ENCODE assay signal across 1 cellular context in the genomic region with DNA sequence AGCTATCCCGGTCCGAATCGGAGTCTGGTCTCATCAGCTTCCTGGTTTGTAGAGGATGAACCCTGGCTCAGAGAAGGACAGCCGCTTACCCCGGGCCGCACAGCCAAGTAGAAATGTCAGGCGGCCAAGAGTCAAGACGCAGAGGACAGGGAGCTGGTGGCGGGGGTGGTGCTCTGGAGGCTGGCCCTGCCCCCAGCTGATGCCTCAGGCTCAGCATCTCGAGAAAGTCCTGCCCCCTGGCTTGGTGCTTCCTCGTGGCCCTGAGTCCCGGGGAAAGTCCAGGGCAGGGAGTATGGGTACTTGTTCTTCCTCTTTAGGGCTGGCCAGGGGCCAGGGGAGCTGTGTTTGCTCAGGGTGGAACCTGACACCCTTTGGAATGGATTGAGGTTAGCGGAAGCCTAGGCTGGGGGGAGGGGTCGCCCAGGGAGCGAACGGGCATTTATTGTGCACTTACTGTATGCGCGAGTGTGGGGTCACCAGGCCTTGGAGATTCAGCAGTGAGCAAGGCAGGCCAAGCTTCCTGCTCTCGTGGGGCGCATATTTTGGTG.
TF ChIP-seq lines count a peak whose summit lies in the region.

No MANE protein-coding gene starts in this region.

TF ChIP-seq in HepG2, 621 proteins besides CTCF, POLR2A, EP300 and RAD21 (continued from another document and continues in another):
- TF ChIP-seq, protein P1, sequence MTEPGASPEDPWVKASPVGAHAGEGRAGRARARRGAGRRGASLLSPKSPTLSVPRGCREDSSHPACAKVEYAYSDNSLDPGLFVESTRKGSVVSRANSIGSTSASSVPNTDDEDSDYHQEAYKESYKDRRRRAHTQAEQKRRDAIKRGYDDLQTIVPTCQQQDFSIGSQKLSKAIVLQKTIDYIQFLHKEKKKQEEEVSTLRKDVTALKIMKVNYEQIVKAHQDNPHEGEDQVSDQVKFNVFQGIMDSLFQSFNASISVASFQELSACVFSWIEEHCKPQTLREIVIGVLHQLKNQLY (CRISPR knock-in tag; IDR thresholded peaks at IDR 0.05): peak; percentile 48; the same call in 1 of the 2 replicates
- TF ChIP-seq PTBP1 (IDR thresholded peaks at IDR 0.05; ENCODE audit: low read depth, low read length, poor library complexity, severe bottlenecking): no peak
- TF ChIP-seq SP140L (CRISPR knock-in tag; IDR thresholded peaks at IDR 0.05; ENCODE audit: borderline replicate concordance): no peak
- TF ChIP-seq ASH2L (IDR thresholded peaks at IDR 0.05; ENCODE audit: insufficient read length, low read depth, low read length): peak; percentile 13
- peak; percentile 47; the same call in 1 of the 2 replicates for TF ChIP-seq ZNF160 (CRISPR knock-in tag; IDR thresholded peaks at IDR 0.05)
- no peak for TF ChIP-seq RFX5 (IDR thresholded peaks at IDR 0.05; ENCODE audit: low read depth, low read length)
- TF ChIP-seq ATF7 (IDR thresholded peaks at IDR 0.05): no peak
- no peak for TF ChIP-seq ATF7 (CRISPR knock-in tag; IDR thresholded peaks at IDR 0.05)
- TF ChIP-seq, protein P2, sequence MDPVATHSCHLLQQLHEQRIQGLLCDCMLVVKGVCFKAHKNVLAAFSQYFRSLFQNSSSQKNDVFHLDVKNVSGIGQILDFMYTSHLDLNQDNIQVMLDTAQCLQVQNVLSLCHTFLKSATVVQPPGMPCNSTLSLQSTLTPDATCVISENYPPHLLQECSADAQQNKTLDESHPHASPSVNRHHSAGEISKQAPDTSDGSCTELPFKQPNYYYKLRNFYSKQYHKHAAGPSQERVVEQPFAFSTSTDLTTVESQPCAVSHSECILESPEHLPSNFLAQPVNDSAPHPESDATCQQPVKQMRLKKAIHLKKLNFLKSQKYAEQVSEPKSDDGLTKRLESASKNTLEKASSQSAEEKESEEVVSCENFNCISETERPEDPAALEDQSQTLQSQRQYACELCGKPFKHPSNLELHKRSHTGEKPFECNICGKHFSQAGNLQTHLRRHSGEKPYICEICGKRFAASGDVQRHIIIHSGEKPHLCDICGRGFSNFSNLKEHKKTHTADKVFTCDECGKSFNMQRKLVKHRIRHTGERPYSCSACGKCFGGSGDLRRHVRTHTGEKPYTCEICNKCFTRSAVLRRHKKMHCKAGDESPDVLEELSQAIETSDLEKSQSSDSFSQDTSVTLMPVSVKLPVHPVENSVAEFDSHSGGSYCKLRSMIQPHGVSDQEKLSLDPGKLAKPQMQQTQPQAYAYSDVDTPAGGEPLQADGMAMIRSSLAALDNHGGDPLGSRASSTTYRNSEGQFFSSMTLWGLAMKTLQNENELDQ (CRISPR knock-in tag; IDR thresholded peaks at IDR 0.05; ENCODE audit: borderline replicate concordance): no peak
- TF ChIP-seq CEBPB (IDR thresholded peaks at IDR 0.05; ENCODE audit: borderline replicate concordance, low read depth, low read length): no peak
- peak; percentile 87 for TF ChIP-seq GATAD2A (CRISPR knock-in tag; IDR thresholded peaks at IDR 0.05)
- TF ChIP-seq, protein P3, sequence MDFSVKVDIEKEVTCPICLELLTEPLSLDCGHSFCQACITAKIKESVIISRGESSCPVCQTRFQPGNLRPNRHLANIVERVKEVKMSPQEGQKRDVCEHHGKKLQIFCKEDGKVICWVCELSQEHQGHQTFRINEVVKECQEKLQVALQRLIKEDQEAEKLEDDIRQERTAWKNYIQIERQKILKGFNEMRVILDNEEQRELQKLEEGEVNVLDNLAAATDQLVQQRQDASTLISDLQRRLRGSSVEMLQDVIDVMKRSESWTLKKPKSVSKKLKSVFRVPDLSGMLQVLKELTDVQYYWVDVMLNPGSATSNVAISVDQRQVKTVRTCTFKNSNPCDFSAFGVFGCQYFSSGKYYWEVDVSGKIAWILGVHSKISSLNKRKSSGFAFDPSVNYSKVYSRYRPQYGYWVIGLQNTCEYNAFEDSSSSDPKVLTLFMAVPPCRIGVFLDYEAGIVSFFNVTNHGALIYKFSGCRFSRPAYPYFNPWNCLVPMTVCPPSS (IDR thresholded peaks at IDR 0.05): no peak
- peak; percentile 88 for TF ChIP-seq ZNF792 (CRISPR knock-in tag; IDR thresholded peaks at IDR 0.05)
- TF ChIP-seq RXRB (CRISPR knock-in tag; IDR thresholded peaks at IDR 0.05; ENCODE audit: borderline replicate concordance): peak; percentile 83
- 0 out of 2 replicates have a peak, but pooled peaks have one; percentile 20 for TF ChIP-seq CHD2 (IDR thresholded peaks at IDR 0.05; ENCODE audit: low read depth, low read length)
- TF ChIP-seq ZNF329 (CRISPR knock-in tag; IDR thresholded peaks at IDR 0.05; ENCODE audit: low read depth): no peak
- no peak for TF ChIP-seq STAT5B (CRISPR knock-in tag; IDR thresholded peaks at IDR 0.05)
- TF ChIP-seq CC2D1A (CRISPR knock-in tag; IDR thresholded peaks at IDR 0.05): no peak
- 0 out of 2 replicates have a peak, but pooled peaks have one; percentile 35 for TF ChIP-seq KMT2A (CRISPR knock-in tag; IDR thresholded peaks at IDR 0.05)
- peak; percentile 45; the same call in 1 of the 2 replicates for TF ChIP-seq HOXA5 (CRISPR knock-in tag; IDR thresholded peaks at IDR 0.05)
- TF ChIP-seq, protein P4, sequence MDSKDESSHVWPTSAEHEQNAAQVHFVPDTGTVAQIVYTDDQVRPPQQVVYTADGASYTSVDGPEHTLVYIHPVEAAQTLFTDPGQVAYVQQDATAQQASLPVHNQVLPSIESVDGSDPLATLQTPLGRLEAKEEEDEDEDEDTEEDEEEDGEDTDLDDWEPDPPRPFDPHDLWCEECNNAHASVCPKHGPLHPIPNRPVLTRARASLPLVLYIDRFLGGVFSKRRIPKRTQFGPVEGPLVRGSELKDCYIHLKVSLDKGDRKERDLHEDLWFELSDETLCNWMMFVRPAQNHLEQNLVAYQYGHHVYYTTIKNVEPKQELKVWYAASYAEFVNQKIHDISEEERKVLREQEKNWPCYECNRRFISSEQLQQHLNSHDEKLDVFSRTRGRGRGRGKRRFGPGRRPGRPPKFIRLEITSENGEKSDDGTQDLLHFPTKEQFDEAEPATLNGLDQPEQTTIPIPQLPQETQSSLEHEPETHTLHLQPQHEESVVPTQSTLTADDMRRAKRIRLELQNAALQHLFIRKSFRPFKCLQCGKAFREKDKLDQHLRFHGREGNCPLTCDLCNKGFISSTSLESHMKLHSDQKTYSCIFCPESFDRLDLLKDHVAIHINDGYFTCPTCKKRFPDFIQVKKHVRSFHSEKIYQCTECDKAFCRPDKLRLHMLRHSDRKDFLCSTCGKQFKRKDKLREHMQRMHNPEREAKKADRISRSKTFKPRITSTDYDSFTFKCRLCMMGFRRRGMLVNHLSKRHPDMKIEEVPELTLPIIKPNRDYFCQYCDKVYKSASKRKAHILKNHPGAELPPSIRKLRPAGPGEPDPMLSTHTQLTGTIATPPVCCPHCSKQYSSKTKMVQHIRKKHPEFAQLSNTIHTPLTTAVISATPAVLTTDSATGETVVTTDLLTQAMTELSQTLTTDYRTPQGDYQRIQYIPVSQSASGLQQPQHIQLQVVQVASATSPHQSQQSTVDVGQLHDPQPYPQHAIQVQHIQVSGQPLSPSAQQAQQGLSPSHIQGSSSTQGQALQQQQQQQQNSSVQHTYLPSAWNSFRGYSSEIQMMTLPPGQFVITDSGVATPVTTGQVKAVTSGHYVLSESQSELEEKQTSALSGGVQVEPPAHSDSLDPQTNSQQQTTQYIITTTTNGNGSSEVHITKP (CRISPR knock-in tag; IDR thresholded peaks at IDR 0.05; ENCODE audit: low read depth): peak; percentile 71
- no peak for TF ChIP-seq NBN (conservative IDR thresholded peaks at IDR 0.05)
- TF ChIP-seq ZNF788 (CRISPR knock-in tag; IDR thresholded peaks at IDR 0.05; ENCODE audit: borderline replicate concordance): peak; percentile 91; the same call in 1 of the 2 replicates
- TF ChIP-seq HOXA3 (CRISPR knock-in tag; IDR thresholded peaks at IDR 0.05): peak; percentile 89
- TF ChIP-seq JUNB (CRISPR knock-in tag; IDR thresholded peaks at IDR 0.05; ENCODE audit: borderline replicate concordance): no peak
- no peak for TF ChIP-seq ZNF234 (CRISPR knock-in tag; conservative IDR thresholded peaks at IDR 0.05)
- no peak for TF ChIP-seq ZNF138 (CRISPR knock-in tag; IDR thresholded peaks at IDR 0.05; ENCODE audit: low read depth)
- no peak for TF ChIP-seq ZNF7 (CRISPR knock-in tag; IDR thresholded peaks at IDR 0.05)
- no peak for TF ChIP-seq GTF2F1 (IDR thresholded peaks at IDR 0.05; ENCODE audit: low read length)
- no peak for TF ChIP-seq PAF1 (CRISPR knock-in tag; IDR thresholded peaks at IDR 0.05)
- TF ChIP-seq, protein P5, sequence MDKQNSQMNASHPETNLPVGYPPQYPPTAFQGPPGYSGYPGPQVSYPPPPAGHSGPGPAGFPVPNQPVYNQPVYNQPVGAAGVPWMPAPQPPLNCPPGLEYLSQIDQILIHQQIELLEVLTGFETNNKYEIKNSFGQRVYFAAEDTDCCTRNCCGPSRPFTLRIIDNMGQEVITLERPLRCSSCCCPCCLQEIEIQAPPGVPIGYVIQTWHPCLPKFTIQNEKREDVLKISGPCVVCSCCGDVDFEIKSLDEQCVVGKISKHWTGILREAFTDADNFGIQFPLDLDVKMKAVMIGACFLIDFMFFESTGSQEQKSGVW (CRISPR knock-in tag; IDR thresholded peaks at IDR 0.05; ENCODE audit: borderline replicate concordance): no peak
- TF ChIP-seq ZNF3 (CRISPR knock-in tag; IDR thresholded peaks at IDR 0.05): 0 out of 2 replicates have a peak, but pooled peaks have one; percentile 11
- TF ChIP-seq, protein P6, sequence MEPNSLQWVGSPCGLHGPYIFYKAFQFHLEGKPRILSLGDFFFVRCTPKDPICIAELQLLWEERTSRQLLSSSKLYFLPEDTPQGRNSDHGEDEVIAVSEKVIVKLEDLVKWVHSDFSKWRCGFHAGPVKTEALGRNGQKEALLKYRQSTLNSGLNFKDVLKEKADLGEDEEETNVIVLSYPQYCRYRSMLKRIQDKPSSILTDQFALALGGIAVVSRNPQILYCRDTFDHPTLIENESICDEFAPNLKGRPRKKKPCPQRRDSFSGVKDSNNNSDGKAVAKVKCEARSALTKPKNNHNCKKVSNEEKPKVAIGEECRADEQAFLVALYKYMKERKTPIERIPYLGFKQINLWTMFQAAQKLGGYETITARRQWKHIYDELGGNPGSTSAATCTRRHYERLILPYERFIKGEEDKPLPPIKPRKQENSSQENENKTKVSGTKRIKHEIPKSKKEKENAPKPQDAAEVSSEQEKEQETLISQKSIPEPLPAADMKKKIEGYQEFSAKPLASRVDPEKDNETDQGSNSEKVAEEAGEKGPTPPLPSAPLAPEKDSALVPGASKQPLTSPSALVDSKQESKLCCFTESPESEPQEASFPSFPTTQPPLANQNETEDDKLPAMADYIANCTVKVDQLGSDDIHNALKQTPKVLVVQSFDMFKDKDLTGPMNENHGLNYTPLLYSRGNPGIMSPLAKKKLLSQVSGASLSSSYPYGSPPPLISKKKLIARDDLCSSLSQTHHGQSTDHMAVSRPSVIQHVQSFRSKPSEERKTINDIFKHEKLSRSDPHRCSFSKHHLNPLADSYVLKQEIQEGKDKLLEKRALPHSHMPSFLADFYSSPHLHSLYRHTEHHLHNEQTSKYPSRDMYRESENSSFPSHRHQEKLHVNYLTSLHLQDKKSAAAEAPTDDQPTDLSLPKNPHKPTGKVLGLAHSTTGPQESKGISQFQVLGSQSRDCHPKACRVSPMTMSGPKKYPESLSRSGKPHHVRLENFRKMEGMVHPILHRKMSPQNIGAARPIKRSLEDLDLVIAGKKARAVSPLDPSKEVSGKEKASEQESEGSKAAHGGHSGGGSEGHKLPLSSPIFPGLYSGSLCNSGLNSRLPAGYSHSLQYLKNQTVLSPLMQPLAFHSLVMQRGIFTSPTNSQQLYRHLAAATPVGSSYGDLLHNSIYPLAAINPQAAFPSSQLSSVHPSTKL (CRISPR knock-in tag; IDR thresholded peaks at IDR 0.05): peak; percentile 84
- peak; percentile 56; the same call in 1 of the 2 replicates for TF ChIP-seq FOXJ3 (CRISPR knock-in tag; IDR thresholded peaks at IDR 0.05; ENCODE audit: borderline replicate concordance)
- TF ChIP-seq IRX3 (CRISPR knock-in tag; IDR thresholded peaks at IDR 0.05; ENCODE audit: borderline replicate concordance, low read depth): no peak
- TF ChIP-seq ZC3H13 (CRISPR knock-in tag; IDR thresholded peaks at IDR 0.05): no peak
- TF ChIP-seq, protein P7, sequence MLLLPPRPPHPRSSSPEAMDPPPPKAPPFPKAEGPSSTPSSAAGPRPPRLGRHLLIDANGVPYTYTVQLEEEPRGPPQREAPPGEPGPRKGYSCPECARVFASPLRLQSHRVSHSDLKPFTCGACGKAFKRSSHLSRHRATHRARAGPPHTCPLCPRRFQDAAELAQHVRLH (CRISPR knock-in tag; IDR thresholded peaks at IDR 0.05; ENCODE audit: borderline replicate concordance, low read depth): peak; percentile 71; the same call in 1 of the 2 replicates
- TF ChIP-seq ZNF30 (CRISPR knock-in tag; IDR thresholded peaks at IDR 0.05): no peak
- TF ChIP-seq ATF7-NPFF (CRISPR knock-in tag; IDR thresholded peaks at IDR 0.05; ENCODE audit: low read depth): no peak
- peak; percentile 94 for TF ChIP-seq ZNF12 (CRISPR knock-in tag; IDR thresholded peaks at IDR 0.05)
- TF ChIP-seq, protein P8, sequence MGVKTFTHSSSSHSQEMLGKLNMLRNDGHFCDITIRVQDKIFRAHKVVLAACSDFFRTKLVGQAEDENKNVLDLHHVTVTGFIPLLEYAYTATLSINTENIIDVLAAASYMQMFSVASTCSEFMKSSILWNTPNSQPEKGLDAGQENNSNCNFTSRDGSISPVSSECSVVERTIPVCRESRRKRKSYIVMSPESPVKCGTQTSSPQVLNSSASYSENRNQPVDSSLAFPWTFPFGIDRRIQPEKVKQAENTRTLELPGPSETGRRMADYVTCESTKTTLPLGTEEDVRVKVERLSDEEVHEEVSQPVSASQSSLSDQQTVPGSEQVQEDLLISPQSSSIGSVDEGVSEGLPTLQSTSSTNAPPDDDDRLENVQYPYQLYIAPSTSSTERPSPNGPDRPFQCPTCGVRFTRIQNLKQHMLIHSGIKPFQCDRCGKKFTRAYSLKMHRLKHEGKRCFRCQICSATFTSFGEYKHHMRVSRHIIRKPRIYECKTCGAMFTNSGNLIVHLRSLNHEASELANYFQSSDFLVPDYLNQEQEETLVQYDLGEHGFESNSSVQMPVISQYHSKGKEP (CRISPR knock-in tag; IDR thresholded peaks at IDR 0.05): no peak
- TF ChIP-seq, protein P9, sequence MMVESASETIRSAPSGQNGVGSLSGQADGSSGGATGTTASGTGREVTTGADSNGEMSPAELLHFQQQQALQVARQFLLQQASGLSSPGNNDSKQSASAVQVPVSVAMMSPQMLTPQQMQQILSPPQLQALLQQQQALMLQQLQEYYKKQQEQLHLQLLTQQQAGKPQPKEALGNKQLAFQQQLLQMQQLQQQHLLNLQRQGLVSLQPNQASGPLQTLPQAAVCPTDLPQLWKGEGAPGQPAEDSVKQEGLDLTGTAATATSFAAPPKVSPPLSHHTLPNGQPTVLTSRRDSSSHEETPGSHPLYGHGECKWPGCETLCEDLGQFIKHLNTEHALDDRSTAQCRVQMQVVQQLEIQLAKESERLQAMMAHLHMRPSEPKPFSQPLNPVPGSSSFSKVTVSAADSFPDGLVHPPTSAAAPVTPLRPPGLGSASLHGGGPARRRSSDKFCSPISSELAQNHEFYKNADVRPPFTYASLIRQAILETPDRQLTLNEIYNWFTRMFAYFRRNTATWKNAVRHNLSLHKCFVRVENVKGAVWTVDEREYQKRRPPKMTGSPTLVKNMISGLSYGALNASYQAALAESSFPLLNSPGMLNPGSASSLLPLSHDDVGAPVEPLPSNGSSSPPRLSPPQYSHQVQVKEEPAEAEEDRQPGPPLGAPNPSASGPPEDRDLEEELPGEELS (CRISPR knock-in tag; IDR thresholded peaks at IDR 0.05): peak; percentile 82
- TF ChIP-seq ZNF605 (CRISPR knock-in tag; IDR thresholded peaks at IDR 0.05): peak; percentile 71; the same call in 1 of the 2 replicates
- no peak for TF ChIP-seq ZNF446 (CRISPR knock-in tag; IDR thresholded peaks at IDR 0.05)
- TF ChIP-seq CBX2 (IDR thresholded peaks at IDR 0.05; ENCODE audit: low read depth, low read length): no peak
- TF ChIP-seq CBX2 (CRISPR knock-in tag; IDR thresholded peaks at IDR 0.05; ENCODE audit: low read depth): no peak
- TF ChIP-seq FOXA1 (IDR thresholded peaks at IDR 0.05): no peak
- peak; percentile 92 for TF ChIP-seq FOXA1 (CRISPR knock-in tag; IDR thresholded peaks at IDR 0.05)
- TF ChIP-seq ZBTB7B (CRISPR knock-in tag; IDR thresholded peaks at IDR 0.05): peak; percentile 82; the same call in 1 of the 2 replicates
- TF ChIP-seq SMARCE1 (IDR thresholded peaks at IDR 0.05; ENCODE audit: borderline replicate concordance): no peak
